ENCODE assay signal across 11 cellular contexts in the genomic region with DNA sequence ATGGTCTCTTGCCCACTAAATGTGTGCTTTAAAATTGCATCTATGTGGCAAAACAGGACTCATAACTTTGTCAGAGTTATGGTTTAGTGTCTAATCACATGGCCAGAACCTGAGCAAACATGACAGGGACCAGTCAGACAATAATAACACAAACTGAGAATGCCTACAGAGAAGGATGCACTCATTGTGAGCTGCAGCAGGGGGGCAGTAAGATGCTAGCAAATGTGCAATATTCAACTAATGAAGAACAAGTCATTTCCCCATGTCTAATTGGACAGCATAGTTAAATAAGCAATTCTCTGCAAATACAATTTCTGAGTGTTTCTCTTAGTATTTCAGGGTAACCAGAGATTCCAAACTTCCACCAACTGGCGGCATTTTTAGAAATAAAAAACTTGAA. TPM values are rescaled to one million over a fixed set of nuclear protein-coding genes. Genes with fewer than 3 reads are reported as not detected.
DNase-seq lines count a peak whose midpoint lies in the region; TF ChIP-seq lines count a peak whose summit lies in the region.
"Had no signal": no experiment of that assay in that cellular context is flagged by ENCODE, and none has a peak within 500 bp of the region (broad histone marks: within the 10 kb centered on the region; RNA-seq: fewer than 3 reads in every experiment).

No MANE protein-coding gene starts in this region.

- H3K4me3 Mint-ChIP-seq in chondrocyte (ENCODE audit: unreplicated experiment): no peak overlapping the region
- H3K4me3 Mint-ChIP-seq: activated CD8-positive, alpha-beta T cell treated with anti-CD3 and anti-CD28 coated beads for 36 hours; natural killer cell treated with Interleukin-12 subunit alpha and Interleukin-12 subunit beta and Interleukin-15 and Interleukin-18, amount 100 ng/mL, for 72 hours had no signal

- no peak overlapping the region for H3K27ac Mint-ChIP-seq in chondrocyte (ENCODE audit: unreplicated experiment)
- H3K27ac Mint-ChIP-seq: activated CD8-positive, alpha-beta T cell treated with anti-CD3 and anti-CD28 coated beads for 36 hours; natural killer cell treated with Interleukin-12 subunit alpha and Interleukin-12 subunit beta and Interleukin-15 and Interleukin-18, amount 100 ng/mL, for 72 hours had no signal

- no peaks in the 10 kb centered on the region for H3K9me3 Mint-ChIP-seq in chondrocyte (ENCODE audit: low read depth)
- H3K9me3 Mint-ChIP-seq: activated CD8-positive, alpha-beta T cell treated with anti-CD3 and anti-CD28 coated beads for 36 hours; natural killer cell treated with Interleukin-12 subunit alpha and Interleukin-12 subunit beta and Interleukin-15 and Interleukin-18, amount 100 ng/mL, for 72 hours had no signal

- no peak overlapping the region for H3K4me3 ChIP-seq in ovary

- H3K27ac ChIP-seq in ovary: no peak overlapping the region

- no peaks in the 10 kb centered on the region for H3K36me3 ChIP-seq in ovary

- intact Hi-C loops in ovary (cut with DNase I): loop anchor here in 1 of 4 donors (5.0 kb wide), 1 partner anchor 1218 kb away; no protein-coding TSS in a partner anchor

- TF ChIP-seq CTCF in LNCAP (IDR thresholded peaks at IDR 0.05) (peak; percentile 78), chondrocyte (IDR thresholded peaks at IDR 0.05) (peak; percentile 79), ovary (IDR thresholded peaks at IDR 0.05) (no peak)

- DNase-seq in NCI-H345 (lab: John Stamatoyannopoulos, UW) (peak; percentile 21), NCI-H345 treated with DMSO at 0.1 percent for 48 hours (lab: John Stamatoyannopoulos, UW; ENCODE audit: unreplicated experiment) (no peak), chondrocyte (ENCODE audit: low spot score) (no peak), renal cortical epithelial cell (ENCODE audit: low read depth) (peak; percentile 40), HuH-7 (ENCODE audit: low spot score) (no peak), ovary (no peak), HCEC 1CT (no peak)
- DNase-seq: activated CD8-positive, alpha-beta T cell treated with anti-CD3 and anti-CD28 coated beads for 36 hours; AML-193 had no signal

- 67 to 78% (median 76%) methylated on average over 1 of the region's 1 CpG for WGBS in ovary, 3 donors

- no peak for TF ChIP-seq EP300 in ovary (IDR thresholded peaks at IDR 0.05)

- H3K4me1 ChIP-seq in ovary (ENCODE audit: insufficient read depth): no peaks in the 10 kb centered on the region

- H3K27me3 Mint-ChIP-seq in chondrocyte (ENCODE audit: low read depth): no peaks in the 10 kb centered on the region
- H3K27me3 Mint-ChIP-seq: activated CD8-positive, alpha-beta T cell treated with anti-CD3 and anti-CD28 coated beads for 36 hours; natural killer cell treated with Interleukin-12 subunit alpha and Interleukin-12 subunit beta and Interleukin-15 and Interleukin-18, amount 100 ng/mL, for 72 hours had no signal

- peaks cover 43% of the 10 kb centered on the region for H3K4me1 Mint-ChIP-seq in chondrocyte (ENCODE audit: low read depth)

- no peaks in the 10 kb centered on the region for H3K36me3 Mint-ChIP-seq in chondrocyte (ENCODE audit: low read depth)
- H3K36me3 Mint-ChIP-seq: natural killer cell treated with Interleukin-12 subunit alpha and Interleukin-12 subunit beta and Interleukin-15 and Interleukin-18, amount 100 ng/mL, for 72 hours had no signal

- no peaks in the 10 kb centered on the region for H3K27me3 ChIP-seq in ovary

- no peaks in the 10 kb centered on the region for H3K9me3 ChIP-seq in ovary

- no peak for TF ChIP-seq POLR2A in ovary (IDR thresholded peaks at IDR 0.05)

RNA-seq across cellular contexts. Expression of gene SPAG17, which starts 30.8 kb away (rescaled TPM):
- total RNA-seq in chondrocyte: 0.30 to 0.82 TPM in 2 of 3 replicates, not detected in the other
- 1.4 and 14.6 TPM in 2 replicates for total RNA-seq in renal cortical epithelial cell
- 10 to 100 TPM in 1 of 7 donors, 1 to 10 TPM in 3, under 1 TPM in 3; 0.08 to 39.5 (median 1.7) TPM for total RNA-seq in ovary
- under 1 TPM; 0.29 to 0.35 TPM for polyA plus RNA-seq in ovary
- total RNA-seq: activated CD8-positive, alpha-beta T cell treated with anti-CD3 and anti-CD28 coated beads for 36 hours had no signal

Comparison
In these comparisons a context has a peak if more than half of its experiments do, and no peak if none do; other contexts are left out.
1. DNase-seq: peak in NCI-H345 (single experiment) and renal cortical epithelial cell (single experiment); none in NCI-H345 treated with DMSO at 0.1 percent for 48 hours (single experiment), chondrocyte (single experiment), HuH-7 (single experiment), ovary (0 of 5) and HCEC 1CT (single experiment).
2. CTCF ChIP-seq: peak in LNCAP (single experiment) and chondrocyte (single experiment); none in ovary (0 of 3).